18 cellular contexts compared by ENCODE assay signal in genomic region chr11:12019867-12020416, GRCh38. TPM values are rescaled to one million over a fixed set of nuclear protein-coding genes. Genes with fewer than 3 reads are reported as not detected.
DNase-seq lines count a peak whose midpoint lies in the region; ATAC-seq, FAIRE-seq and TF ChIP-seq lines count a peak whose summit lies in the region.
"Had no signal": no experiment of that assay in that cellular context is flagged by ENCODE, and none has a peak within 500 bp of the region (broad histone marks: within the 10 kb centered on the region; RNA-seq: fewer than 3 reads in every experiment).

No MANE protein-coding gene starts in this region.

- no peak for FAIRE-seq in frontal cortex (lab: Jason Lieb, UNC)
- no peak for FAIRE-seq in H54 (lab: Jason Lieb, UNC)

- H3K9ac ChIP-seq in HUES48 (ENCODE audit: low read depth, low read length), result no peak overlapping the region
- no peak overlapping the region for H3K9ac ChIP-seq in trophoblast cell (ENCODE audit: low read length)

- no peaks in the 10 kb centered on the region for H3K79me2 ChIP-seq in trophoblast cell (ENCODE audit: control insufficient read depth, insufficient read depth, low read length, poor library complexity)

- H3K36me3 ChIP-seq in HUES48 (ENCODE audit: control insufficient read depth, insufficient read depth, low read length) (no peaks in the 10 kb centered on the region), trophoblast cell (ENCODE audit: control insufficient read depth in 1 of 2, insufficient read depth in 2 of 2, low read length in 2 of 2) (no peaks in the 10 kb centered on the region), mucosa of descending colon (ENCODE audit: low read depth) (no peaks in the 10 kb centered on the region)
- H3K36me3 ChIP-seq: transverse colon had no signal

- H4K91ac ChIP-seq in trophoblast cell (ENCODE audit: low read depth, low read length), result no peak overlapping the region

- H4K12ac ChIP-seq in trophoblast cell (ENCODE audit: low read depth, low read length), result no peak overlapping the region

- H3K4ac ChIP-seq in trophoblast cell (ENCODE audit: low read depth, low read length), result no peak overlapping the region

- H2BK12ac ChIP-seq in trophoblast cell (ENCODE audit: low read length), result no peak overlapping the region

- H3K9me3 ChIP-seq in HUES48 (ENCODE audit: control insufficient read depth, insufficient read depth, low read length), result peaks cover 10% of the 10 kb centered on the region
- no peaks in the 10 kb centered on the region for H3K9me3 ChIP-seq in right cardiac atrium (ENCODE audit: control insufficient read depth, low read length)
- H3K9me3 ChIP-seq in trophoblast cell (ENCODE audit: insufficient read depth, low read depth, low read length), result peaks cover 2% of the 10 kb centered on the region
- peaks cover 5% of the 10 kb centered on the region for H3K9me3 ChIP-seq in mucosa of descending colon
- H3K9me3 ChIP-seq: transverse colon had no signal

- H3K27me3 ChIP-seq in HUES48 (ENCODE audit: control insufficient read depth, insufficient read depth, low read length) (no peaks in the 10 kb centered on the region), right cardiac atrium (ENCODE audit: control insufficient read depth, insufficient read depth) (no peaks in the 10 kb centered on the region), trophoblast cell (ENCODE audit: insufficient read depth, low read length) (no peaks in the 10 kb centered on the region)
- H3K27me3 ChIP-seq: transverse colon had no signal

- H3K23ac ChIP-seq in trophoblast cell (ENCODE audit: low read length), result no peak overlapping the region

- no peak overlapping the region for H2BK5ac ChIP-seq in trophoblast cell (ENCODE audit: low read depth, low read length, poor library complexity)

- peaks cover 4% of the 10 kb centered on the region for H3K79me1 ChIP-seq in trophoblast cell (ENCODE audit: low read length)

- H3K14ac ChIP-seq in trophoblast cell (ENCODE audit: low read length), result no peak overlapping the region

- H2BK120ac ChIP-seq in trophoblast cell (ENCODE audit: insufficient read depth, low read length, poor library complexity), result no peak overlapping the region

- no peak overlapping the region for H2AK5ac ChIP-seq in trophoblast cell (ENCODE audit: low read length)

- H4K8ac ChIP-seq in trophoblast cell (ENCODE audit: low read depth, low read length), result no peak overlapping the region

- no peaks in the 10 kb centered on the region for H3K4me1 ChIP-seq in HUES48 (ENCODE audit: control insufficient read depth, insufficient read depth, low read length)
- H3K4me1 ChIP-seq in right cardiac atrium (ENCODE audit: control insufficient read depth, insufficient read depth, low read length), result peaks cover 8% of the 10 kb centered on the region
- H3K4me1 ChIP-seq in trophoblast cell (ENCODE audit: control insufficient read depth in 1 of 2, insufficient read depth in 2 of 2, low read length in 2 of 2), result peaks cover 8 to 16% of the 10 kb centered on the region in 2 experiments
- no peaks in the 10 kb centered on the region for H3K4me1 ChIP-seq in mucosa of descending colon (ENCODE audit: low read depth)

- peak in 1 of 61 donors; percentile 33 for DNase-seq in caudate nucleus (lab: John Stamatoyannopoulos, UW)
- DNase-seq in right cardiac atrium, result no peak
- peak in 1 of 2 donors; percentile 33 for DNase-seq in trophoblast cell
- DNase-seq in mucosa of descending colon, result no peak
- no peak for DNase-seq in frontal cortex (ENCODE audit: low spot score in 2 of 2)
- DNase-seq in H54 (ENCODE audit: insufficient read length, low spot score), result no peak
- DNase-seq in activated T-cell treated with anti-CD3 and anti-CD28 coated beads, Interleukin-2, amount 50 U/mL, for 48 hours, result no peak
- DNase-seq: ACHN; activated CD4-positive, CD25-positive, alpha-beta regulatory T cell treated with anti-CD3 and anti-CD28 coated beads, Interleukin-2, amount 50 U/mL, for 72 hours; activated naive CD8-positive, alpha-beta T cell treated with anti-CD3 and anti-CD28 coated beads for 36 hours; CD4-positive, alpha-beta memory T cell; KBM-7; NCI-H1048; stimulated activated CD4-positive, alpha-beta T cell treated with anti-CD3 and anti-CD28 coated beads, Interleukin-4, amount 100 ng/mL, for 1 hour; stimulated activated CD8-positive, alpha-beta memory T cell treated with anti-CD3 and anti-CD28 coated beads, Interleukin-4, amount 100 ng/mL, for 48 hours; transverse colon had no signal

- TF ChIP-seq POLR2A in H54 (IDR thresholded peaks at IDR 0.05; ENCODE audit: low read depth, low read length), result no peak

- peak overlapping the region; percentile 32 for H3K4me2 ChIP-seq in trophoblast cell (ENCODE audit: low read length)

- no peak overlapping the region for H3K18ac ChIP-seq in trophoblast cell (ENCODE audit: low read length)

- TF ChIP-seq CTCF in mucosa of descending colon (IDR thresholded peaks at IDR 0.05), result no peak

- ATAC-seq in right cardiac atrium, result peak; percentile 79
- no peak for ATAC-seq in mucosa of descending colon

- WGBS in right cardiac atrium, result 21% methylated on average over 3 of the region's 3 CpGs
- no CpG with 5 or more reads among the region's 3 CpGs for WGBS in trophoblast cell (ENCODE audit: extremely low coverage, insufficient coverage, insufficient read length)

- H3K27ac ChIP-seq in HUES48 (ENCODE audit: low read depth, low read length), result peak overlapping the region; percentile 22
- H3K27ac ChIP-seq in caudate nucleus (ENCODE audit: low read depth, low read length), result peak overlapping the region; percentile 36
- H3K27ac ChIP-seq in right cardiac atrium (ENCODE audit: low read length), result peak overlapping the region; percentile 66
- peak overlapping the region; percentile 52 for H3K27ac ChIP-seq in trophoblast cell (ENCODE audit: low read depth, low read length)

- H3K4me3 ChIP-seq in HUES48 (ENCODE audit: low read depth, low read length), result no peak overlapping the region
- no peak overlapping the region for H3K4me3 ChIP-seq in right cardiac atrium (ENCODE audit: low read length)
- no peak overlapping the region for H3K4me3 ChIP-seq in trophoblast cell (ENCODE audit: low read depth, low read length)
- no peak overlapping the region for H3K4me3 ChIP-seq in mucosa of descending colon
- H3K4me3 ChIP-seq: transverse colon had no signal

- intact Hi-C loops in right cardiac atrium (cut with DNase I), result loop anchor here in 2 of 4 donors (10.0 kb wide), 2 partner anchors 45 to 65 kb away; no protein-coding TSS in a partner anchor
- intact Hi-C loops in mucosa of descending colon (cut with DNase I, micrococcal nuclease), result no loop called here

- H2AFZ ChIP-seq in trophoblast cell (ENCODE audit: insufficient read depth, low read length, poor library complexity), result no peak overlapping the region

RNA-seq across cellular contexts. Expression of gene DKK3, which starts 11.5 kb away (rescaled TPM):
- total RNA-seq in right cardiac atrium (1,000 to 10,000 TPM; 2,567 to 3,299 (median 2,969) TPM), mucosa of descending colon (10 to 100 TPM in 2 of 3 donors, 1 to 10 TPM in 1; 9.1 to 52.9 (median 18.9) TPM), frontal cortex (225 TPM)
- polyA plus RNA-seq in right cardiac atrium, result 2,307 TPM
- polyA plus RNA-seq in trophoblast cell (2013), result 41.2 and 42.2 TPM in 2 replicates
- total RNA-seq: T-helper 1 cell treated with Interleukin-12 subunit alpha and Interleukin-12 subunit beta and Interleukin-4 antibody, amounts not matched to agents 30 ng/mL and 1 ng/mL, for 36 hours had no signal

Comparison
In these comparisons a context has a peak if more than half of its experiments do, and no peak if none do; other contexts are left out.
1. RNA of gene DKK3, which starts 11.5 kb away (total RNA-seq): 2,567 to 3,299 TPM in right cardiac atrium; 225 TPM in frontal cortex (single experiment) and 9.1 to 52.9 TPM in mucosa of descending colon; every median in the first group is over 10 times any median in the second.
2. Peak in every context shown above with its lines, with median percentiles within 50 percentile points of each other: H3K27ac ChIP-seq.